1 cellular context compared by ENCODE assay signal in the genomic region with DNA sequence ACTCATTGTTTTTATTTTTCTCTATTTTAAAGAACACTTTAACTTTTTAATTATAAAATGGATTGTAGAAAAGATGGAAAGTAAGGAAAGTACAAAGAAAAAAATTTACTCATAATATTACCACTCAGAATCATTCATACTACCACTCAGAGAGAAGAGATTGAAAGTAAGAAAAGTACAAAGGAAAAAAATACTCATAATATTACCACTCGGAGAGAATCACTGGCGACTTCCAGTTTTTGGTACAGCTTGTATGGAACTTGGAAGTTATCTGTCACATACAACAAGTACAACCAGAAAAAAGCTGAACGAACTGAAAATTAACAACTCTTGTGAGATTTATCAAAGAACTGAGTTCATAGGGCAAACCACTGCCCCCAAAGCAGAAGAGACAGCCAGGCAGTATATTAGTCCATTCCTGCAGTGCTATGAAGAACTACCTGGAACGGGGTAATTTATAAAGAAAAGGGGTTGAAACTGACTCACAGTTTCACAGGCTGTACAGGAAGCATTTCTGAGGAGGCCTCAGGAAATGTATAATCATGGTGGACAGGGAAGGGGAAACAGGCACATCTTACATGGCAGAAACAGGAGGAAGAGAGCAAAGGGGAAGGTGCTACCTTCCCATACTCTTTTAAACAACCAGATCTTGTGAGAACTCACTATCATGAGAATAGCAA.
TF ChIP-seq lines count a peak whose summit lies in the region.

No MANE protein-coding gene starts in this region.

TF ChIP-seq in endothelial cell of umbilical vein, 7 proteins besides CTCF, POLR2A, EP300 and RAD21:
- no peak for TF ChIP-seq EZH2 (IDR thresholded peaks at IDR 0.05; ENCODE audit: borderline replicate concordance, low read depth, low read length, severe bottlenecking)
- no peak for TF ChIP-seq GATA2 (IDR thresholded peaks at IDR 0.05; ENCODE audit: insufficient read depth, insufficient read length, low read depth, low read length)
